ENCODE assay signal across 18 cellular contexts in genomic region chr1:151834239-151834638, GRCh38. TPM values are rescaled to one million over a fixed set of nuclear protein-coding genes. Genes with fewer than 3 reads are reported as not detected.
"Had no signal": no experiment of that assay in that cellular context is flagged by ENCODE, and none has a peak within 500 bp of the region (broad histone marks: within the 10 kb centered on the region; RNA-seq: fewer than 3 reads in every experiment).

No MANE protein-coding gene starts in this region.

- H3K36me3 ChIP-seq: sigmoid colon had no signal

- DNase-seq: activated CD4-positive, CD25-positive, alpha-beta regulatory T cell; activated naive CD4-positive, alpha-beta T cell treated with anti-CD3 and anti-CD28 coated beads, Interleukin-2, amount 10 ng/mL, durations not matched to agents 7 days and 5 days; activated T-cell treated with anti-CD3 and anti-CD28 coated beads, Interleukin-2, amount 50 U/mL, for 72 hours; effector memory CD8-positive, alpha-beta T cell; kidney; sigmoid colon; stimulated activated CD4-positive, alpha-beta T cell treated with anti-CD3 and anti-CD28 coated beads, Interleukin-12 subunit alpha, Interleukin-12 subunit beta, amount 100 ng/mL, for 4 hours; stimulated activated CD4-positive, alpha-beta T cell treated with anti-CD3 and anti-CD28 coated beads, Interleukin-4, amount 100 ng/mL, for 24 hours; T-helper 1 cell had no signal

- H3K27ac ChIP-seq: hepatocyte, sigmoid colon, SK-N-MC had no signal

- H3K36me3 Mint-ChIP-seq: activated naive CD4-positive, alpha-beta T cell treated with anti-CD3 and anti-CD28 coated beads, Interleukin-2, amount 10 ng/mL, durations not matched to agents 7 days and 5 days had no signal

- H3K9me3 Mint-ChIP-seq: activated naive CD4-positive, alpha-beta T cell treated with anti-CD3 and anti-CD28 coated beads, Interleukin-2, amount 10 ng/mL, durations not matched to agents 7 days and 5 days; activated T-cell treated with anti-CD3 and anti-CD28 coated beads, Interleukin-2, amount 50 U/mL, for 72 hours; central memory CD8-positive, alpha-beta T cell; effector memory CD8-positive, alpha-beta T cell; type B pancreatic cell had no signal

- H3K27ac Mint-ChIP-seq: activated naive CD4-positive, alpha-beta T cell treated with anti-CD3 and anti-CD28 coated beads, Interleukin-2, amount 10 ng/mL, durations not matched to agents 7 days and 5 days; activated T-cell treated with anti-CD3 and anti-CD28 coated beads, Interleukin-2, amount 50 U/mL, for 72 hours; type B pancreatic cell had no signal

- H3K4me3 Mint-ChIP-seq: activated naive CD4-positive, alpha-beta T cell treated with anti-CD3 and anti-CD28 coated beads, Interleukin-2, amount 10 ng/mL, durations not matched to agents 7 days and 5 days; central memory CD8-positive, alpha-beta T cell; type B pancreatic cell had no signal

- H3K4me3 ChIP-seq: hepatocyte, psoas muscle, sigmoid colon, SK-N-MC had no signal

- H3K79me2 ChIP-seq: hepatocyte had no signal

- H2AFZ ChIP-seq: hepatocyte had no signal

- ATAC-seq: activated T-cell treated with anti-CD3 and anti-CD28 coated beads, Interleukin-2, amount 50 U/mL, for 72 hours; effector memory CD8-positive, alpha-beta T cell; psoas muscle had no signal

- H3K4me2 ChIP-seq: hepatocyte had no signal

- H3K9me3 ChIP-seq: psoas muscle, sigmoid colon had no signal

- H3K27me3 Mint-ChIP-seq: central memory CD8-positive, alpha-beta T cell; effector memory CD8-positive, alpha-beta T cell had no signal

- FAIRE-seq: kidney, TTC549 had no signal

RNA-seq across cellular contexts. Expression of gene RORC, which starts 2.6 kb away (rescaled TPM):
- total RNA-seq: epithelial cell of proximal tubule, osteoblast had no signal

RNA-seq across cellular contexts. Expression of gene C2CD4D, which starts 5.4 kb away (rescaled TPM):
- total RNA-seq: hepatocyte, osteoblast, sigmoid colon had no signal
- polyA plus RNA-seq: neural cell, psoas muscle had no signal

RNA-seq across cellular contexts. Expression of gene THEM5, which starts 19.3 kb away (rescaled TPM):
- total RNA-seq: epithelial cell of proximal tubule, hepatocyte, kidney, osteoblast, psoas muscle, sigmoid colon had no signal
- polyA plus RNA-seq: neural cell, psoas muscle, sigmoid colon had no signal

RNA-seq across cellular contexts. Expression of gene LINGO4, which starts 29.0 kb away (rescaled TPM):
- total RNA-seq: epithelial cell of proximal tubule, hepatocyte, osteoblast had no signal
- polyA plus RNA-seq: hepatocyte, neural cell had no signal
